25 cellular contexts compared by ENCODE assay signal in the genomic region with DNA sequence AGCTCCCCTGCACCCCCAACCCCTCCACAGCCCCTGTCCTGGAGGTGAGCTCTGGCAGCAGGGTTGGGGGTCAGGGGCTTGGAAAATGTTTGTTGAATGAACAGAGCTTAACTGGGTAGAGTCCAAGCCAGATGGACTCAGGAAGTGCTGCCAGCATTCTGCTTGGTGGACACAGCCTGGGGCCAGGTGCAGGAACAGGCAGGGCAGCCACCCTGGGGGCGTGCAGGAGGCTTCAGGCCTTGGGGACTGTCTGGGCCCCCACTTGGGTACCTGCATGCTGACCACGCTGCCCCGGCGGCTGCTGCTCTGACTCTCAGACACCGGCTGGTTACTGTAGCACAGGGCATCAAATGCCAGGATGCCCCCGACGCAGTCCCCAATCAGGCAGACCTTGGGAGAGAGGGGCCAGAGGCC.
"Had no signal": no experiment of that assay in that cellular context is flagged by ENCODE, and none has a peak within 500 bp of the region (broad histone marks: within the 10 kb centered on the region; RNA-seq: fewer than 3 reads in every experiment).

No MANE protein-coding gene starts in this region.

- H3K27me3 ChIP-seq: ascending aorta, body of pancreas had no signal

- H3K27ac ChIP-seq: ascending aorta, body of pancreas, SK-N-MC had no signal

- H3K4me1 ChIP-seq: ascending aorta, body of pancreas had no signal

- ATAC-seq: activated CD8-positive, alpha-beta memory T cell treated with anti-CD3 and anti-CD28 coated beads, Interleukin-2, amount 10 ng/mL, durations not matched to agents 7 days and 5 days; activated T-cell treated with anti-CD3 and anti-CD28 coated beads, Interleukin-2, amount 50 U/mL, for 4 hours; T-cell had no signal

- DNase-seq: activated B cell treated with CpG ODN at 0.5 μM for 24 hours; activated CD4-positive, alpha-beta T cell treated with anti-CD3 and anti-CD28 coated beads for 1 hour; activated CD4-positive, alpha-beta T cell treated with anti-CD3 and anti-CD28 coated beads, Interleukin-2, amount 10 ng/mL, durations not matched to agents 24 days and 14 days; activated CD4-positive, alpha-beta T cell treated with anti-CD3 and anti-CD28 coated beads, Interleukin-2, amount 50 U/mL, for 48 hours; activated CD8-positive, alpha-beta memory T cell treated with anti-CD3 and anti-CD28 coated beads, Interleukin-2, amount 10 ng/mL, durations not matched to agents 7 days and 5 days; activated effector memory CD4-positive, alpha-beta T cell treated with anti-CD3 and anti-CD28 coated beads, Interleukin-2, amount 50 U/mL, for 16 hours; activated naive CD4-positive, alpha-beta T cell treated with Interleukin-2 at 50 U/mL for 16 hours; activated T-cell treated with anti-CD3 and anti-CD28 coated beads, Interleukin-2, amount 50 U/mL, for 4 hours; amniotic stem cell; central memory CD4-positive, alpha-beta T cell; Kasumi-1; KBM-7; NCI-H1048; NCI-H2029; NCI-H2107; NCI-H345; NCI-H510A; NCI-H526 treated with DMSO at 0.1 percent for 48 hours; NCI-H82; T-cell; T-helper 2 cell; T1000 had no signal

- H3K4me3 ChIP-seq: ascending aorta, body of pancreas, SK-N-MC had no signal

- H3K9me3 ChIP-seq: ascending aorta, body of pancreas had no signal
